8 cellular contexts compared by ENCODE assay signal in the genomic region with DNA sequence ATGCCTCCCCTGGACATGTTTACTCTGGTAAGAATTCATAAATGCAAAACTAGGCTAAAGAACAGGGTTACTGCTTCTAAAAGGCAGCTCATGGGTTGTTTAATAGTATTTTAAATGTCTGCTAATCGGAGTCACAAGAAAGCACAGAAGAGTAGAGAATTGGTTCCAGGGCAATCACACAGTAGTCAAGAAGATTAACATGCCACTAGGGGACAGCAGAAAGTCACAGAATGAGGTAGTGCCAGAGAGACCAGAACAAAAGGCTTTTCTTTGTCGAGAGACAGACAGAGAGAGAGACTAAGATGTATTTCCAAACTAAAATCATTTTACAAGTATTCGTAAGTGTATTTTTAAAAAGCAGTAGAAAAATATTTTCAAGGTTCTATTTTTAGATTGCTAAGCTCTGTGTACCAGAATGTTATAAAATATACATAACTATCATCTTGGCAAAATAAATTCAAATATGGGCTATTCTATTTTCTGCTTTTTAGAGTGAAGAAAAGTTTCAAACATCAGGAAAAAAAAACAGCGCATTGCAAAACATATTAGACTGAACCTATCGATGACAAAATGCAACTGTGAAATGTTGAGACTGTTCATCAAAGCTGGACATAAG.
DNase-seq lines count a peak whose midpoint lies in the region; ATAC-seq and TF ChIP-seq lines count a peak whose summit lies in the region.

No MANE protein-coding gene starts in this region.

- no peak overlapping the region for H3K27ac Mint-ChIP-seq in T-helper 2 cell treated with Interferon-gamma antibody and Interleukin-4, amounts not matched to agents 5 μg/mL and 100 μg/mL, for 36 hours

- TF ChIP-seq POLR2A in Peyer's patch (IDR thresholded peaks at IDR 0.05) = no peak

- H3K4me3 Mint-ChIP-seq in T-helper 2 cell treated with Interferon-gamma antibody and Interleukin-4, amounts not matched to agents 5 μg/mL and 100 μg/mL, for 36 hours = no peak overlapping the region

- no peak overlapping the region for H3K27ac ChIP-seq in Peyer's patch
- H3K27ac ChIP-seq in lower lobe of right lung = no peak overlapping the region

- peak; percentile 64 for DNase-seq in GM03348 (ENCODE audit: low spot score)
- peak; percentile 71 for DNase-seq in LoVo (ENCODE audit: low spot score)
- DNase-seq in Peyer's patch = no peak
- DNase-seq in dermis microvascular lymphatic vessel endothelial cell (ENCODE audit: low read depth in 2 of 2) = peak; percentile 48 to 71
- no peak for DNase-seq in lower lobe of right lung
- no peak for DNase-seq in effector CD4-positive, alpha-beta T cell
- no peak for DNase-seq in T-helper 2 cell treated with Interferon-gamma antibody and Interleukin-4, amounts not matched to agents 5 μg/mL and 100 μg/mL, for 36 hours (ENCODE audit: low spot score)

- H3K9me3 Mint-ChIP-seq in T-helper 2 cell treated with Interferon-gamma antibody and Interleukin-4, amounts not matched to agents 5 μg/mL and 100 μg/mL, for 36 hours = no peaks in the 10 kb centered on the region

- no peaks in the 10 kb centered on the region for H3K9me3 ChIP-seq in Peyer's patch
- no peaks in the 10 kb centered on the region for H3K9me3 ChIP-seq in lower lobe of right lung

- intact Hi-C loops in lower lobe of right lung (cut with DNase I) = no loop called here

- no peaks in the 10 kb centered on the region for H3K36me3 ChIP-seq in Peyer's patch
- H3K36me3 ChIP-seq in lower lobe of right lung = no peaks in the 10 kb centered on the region

- H3K4me1 Mint-ChIP-seq in T-helper 2 cell treated with Interferon-gamma antibody and Interleukin-4, amounts not matched to agents 5 μg/mL and 100 μg/mL, for 36 hours (ENCODE audit: low read depth) = no peaks in the 10 kb centered on the region

- H3K4me1 ChIP-seq in Peyer's patch (no peaks in the 10 kb centered on the region), lower lobe of right lung (no peaks in the 10 kb centered on the region)

- TF ChIP-seq CTCF in Peyer's patch (IDR thresholded peaks at IDR 0.05) = peak in 4 of 6 experiments; percentile 47 to 68 (median 63)
- TF ChIP-seq CTCF in lower lobe of right lung (IDR thresholded peaks at IDR 0.05) = peak; percentile 56

- peak; percentile 60 for ATAC-seq in GM21825 (IDR thresholded peaks at IDR 0.05; ENCODE audit: unreplicated experiment)
- peak in 1 of 2 donors; percentile 62 for ATAC-seq in lower lobe of right lung

- H3K27me3 Mint-ChIP-seq in T-helper 2 cell treated with Interferon-gamma antibody and Interleukin-4, amounts not matched to agents 5 μg/mL and 100 μg/mL, for 36 hours (ENCODE audit: low read depth) = no peaks in the 10 kb centered on the region

- H3K4me3 ChIP-seq in Peyer's patch (no peak overlapping the region), lower lobe of right lung (no peak overlapping the region)

- no peaks in the 10 kb centered on the region for H3K36me3 Mint-ChIP-seq in T-helper 2 cell treated with Interferon-gamma antibody and Interleukin-4, amounts not matched to agents 5 μg/mL and 100 μg/mL, for 36 hours (ENCODE audit: low read depth)

- no peaks in the 10 kb centered on the region for H3K27me3 ChIP-seq in Peyer's patch
- no peaks in the 10 kb centered on the region for H3K27me3 ChIP-seq in lower lobe of right lung (ENCODE audit: low read depth)

Comparison
In these comparisons a context has a peak if more than half of its experiments do, and no peak if none do; other contexts are left out.
1. DNase-seq: peak in GM03348 (single experiment), LoVo (single experiment) and dermis microvascular lymphatic vessel endothelial cell (2 of 2); none in Peyer's patch (0 of 3), lower lobe of right lung (single experiment), effector CD4-positive, alpha-beta T cell (single experiment) and T-helper 2 cell treated with Interferon-gamma antibody and Interleukin-4, amounts not matched to agents 5 μg/mL and 100 μg/mL, for 36 hours (single experiment).